Comparison of ENCODE assay signal across 9 cellular contexts in the genomic region with DNA sequence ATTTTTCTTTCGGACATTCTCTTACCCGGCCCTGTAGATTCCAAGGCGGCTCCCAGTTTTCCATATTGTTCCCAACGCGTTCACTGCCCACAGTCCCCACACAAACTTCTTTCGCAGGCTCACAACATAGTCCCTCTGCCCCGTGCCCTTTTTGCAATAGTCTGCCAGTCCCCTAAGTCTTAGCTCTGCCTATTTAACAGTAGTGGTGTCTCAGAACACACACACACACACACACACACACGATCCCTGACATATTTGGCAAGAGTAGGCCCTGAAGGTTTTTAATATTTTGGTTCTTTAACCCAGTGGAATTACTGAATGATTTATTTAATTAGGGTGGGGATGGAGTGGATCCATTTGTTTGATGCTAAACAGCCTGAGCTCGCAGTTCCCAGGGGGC. TPM values are rescaled to one million over a fixed set of nuclear protein-coding genes. Genes with fewer than 3 reads are reported as not detected.
A peak's percentile ranks its signal among the peaks of the same experiment; 100 is the strongest.
DNase-seq lines count a peak whose midpoint lies in the region; ATAC-seq and TF ChIP-seq lines count a peak whose summit lies in the region.
"Not testable (repeated sequence)": the region's sequence is repeated elsewhere in the genome, so short reads cannot be mapped to it uniquely, and the experiment has no call there.
"Had no signal": no experiment of that assay in that cellular context is flagged by ENCODE, and none has a peak within 500 bp of the region (broad histone marks: within the 10 kb centered on the region; RNA-seq: fewer than 3 reads in every experiment).

No MANE protein-coding gene starts in this region.

- ATAC-seq in T-cell (replicated peaks in 1 of 4); activated T-cell treated with anti-CD3 and anti-CD28 coated beads, Interleukin-2, amount 50 U/mL, for 4 hours: not testable (repeated sequence)
- ATAC-seq in heart left ventricle = peak in 2 of 4 donors; percentile 9 to 14

- 0 to 36% (median 16%) methylated on average over 1 to 8 of the region's 9 CpGs for WGBS in heart left ventricle, 4 donors
- WGBS in tibial nerve, 2 donors = 13 to 17% methylated on average over 1 to 6 of the region's 9 CpGs

- H3K9ac ChIP-seq in muscle layer of colon (ENCODE audit: low read length) = not testable (repeated sequence)

- H3K27me3 Mint-ChIP-seq in CD14-positive monocyte (ENCODE audit: low read depth in 3 of 3) = peaks cover 15 to 19% (median 16%) of the 10 kb centered on the region in 3 donors
- not testable (repeated sequence) for H3K27me3 Mint-ChIP-seq in T-cell; activated T-cell treated with anti-CD3 and anti-CD28 coated beads, Interleukin-2, amount 50 U/mL, for 4 hours (ENCODE audit: low read depth); MCF 10A (ENCODE audit: insufficient read depth, unreplicated experiment)

- H3K4me3 Mint-ChIP-seq in CD14-positive monocyte (peak overlapping the region; percentile 62 to 75), T-cell (peak overlapping the region; percentile 66 to 80 (median 76)), MCF 10A (ENCODE audit: unreplicated experiment) (peak overlapping the region; percentile 63)
- peak overlapping the region; percentile 81 for H3K4me3 Mint-ChIP-seq in activated T-cell treated with anti-CD3 and anti-CD28 coated beads, Interleukin-2, amount 50 U/mL, for 4 hours

- H3K4me3 ChIP-seq in heart left ventricle = peak overlapping the region in 8 of 12 donors; percentile 59 to 83 (median 64)
- H3K4me3 ChIP-seq in muscle layer of colon (ENCODE audit: low read depth in 1 of 2, low read length in 2 of 2) = not testable (repeated sequence)
- H3K4me3 ChIP-seq in retinal pigment epithelial cell (ENCODE audit: low read length) = peak overlapping the region; percentile 53
- peak overlapping the region in 3 of 4 donors; percentile 46 to 65 (median 48) for H3K4me3 ChIP-seq in tibial nerve

- H3K4me1 Mint-ChIP-seq in CD14-positive monocyte = peaks cover 12% of the 10 kb centered on the region
- not testable (repeated sequence) for H3K4me1 Mint-ChIP-seq in T-cell; activated T-cell treated with anti-CD3 and anti-CD28 coated beads, Interleukin-2, amount 50 U/mL, for 4 hours (ENCODE audit: low read depth); MCF 10A (ENCODE audit: insufficient read depth, unreplicated experiment)

- TF ChIP-seq CTCF in CD14-positive monocyte (IDR thresholded peaks at IDR 0.05); MCF 10A (IDR thresholded peaks at IDR 0.05; ENCODE audit: unreplicated experiment); heart left ventricle (IDR thresholded peaks at IDR 0.05); retinal pigment epithelial cell (conservative IDR thresholded peaks at IDR 0.05; ENCODE audit: low read depth, low read length); tibial nerve (IDR thresholded peaks at IDR 0.05): not testable (repeated sequence)

- BruUV-seq in MCF 10A (replicated peaks; lab: Mats Ljungman, UMichigan) = not testable (repeated sequence)

- POLR2A ChIA-PET in T-cell (lab: Charles Lee); MCF 10A (lab: Yijun Ruan, JAX): not testable (repeated sequence)

- H3K36me3 ChIP-seq in heart left ventricle; muscle layer of colon (ENCODE audit: insufficient read depth, low read length); tibial nerve: not testable (repeated sequence)

- not testable (repeated sequence) for H3K36me3 Mint-ChIP-seq in CD14-positive monocyte; T-cell; activated T-cell treated with anti-CD3 and anti-CD28 coated beads, Interleukin-2, amount 50 U/mL, for 4 hours (ENCODE audit: insufficient read depth); MCF 10A (ENCODE audit: insufficient read depth, unreplicated experiment)

- H3K9me3 ChIP-seq in heart left ventricle; muscle layer of colon (ENCODE audit: low read length); tibial nerve: not testable (repeated sequence)

- H3K27me3 ChIP-seq in heart left ventricle; muscle layer of colon (ENCODE audit: control insufficient read depth in 1 of 2, insufficient read depth in 2 of 2, low read length in 2 of 2); tibial nerve: not testable (repeated sequence)

- not testable (repeated sequence) for TF ChIP-seq EP300 in tibial nerve (IDR thresholded peaks at IDR 0.05)

- intact Hi-C loops in CD14-positive monocyte (cut with micrococcal nuclease); MCF 10A (cut with micrococcal nuclease); heart left ventricle (cut with DNase I): not testable (repeated sequence)

- H3K27ac ChIP-seq in heart left ventricle (peak overlapping the region in 4 of 12 donors; percentile 39 to 92 (median 90)), muscle layer of colon (ENCODE audit: low read depth, low read length) (peak overlapping the region; percentile 23), tibial nerve (peak overlapping the region in 1 of 4 donors; percentile 94)

- not testable (repeated sequence) for H3K4me1 ChIP-seq in heart left ventricle; muscle layer of colon (ENCODE audit: insufficient read depth, low read length); tibial nerve

- TF ChIP-seq POLR2A in heart left ventricle (IDR thresholded peaks at IDR 0.05); tibial nerve (IDR thresholded peaks at IDR 0.05): not testable (repeated sequence)

- DNase-seq in CD14-positive monocyte (ENCODE audit: low spot score); T-cell; activated T-cell treated with anti-CD3 and anti-CD28 coated beads, Interleukin-2, amount 50 U/mL, for 4 hours; MCF 10A (ENCODE audit: unreplicated experiment); retinal pigment epithelial cell (ENCODE audit: low read depth): not testable (repeated sequence)
- DNase-seq in heart left ventricle (peak in 1 of 5 donors; percentile 40), tibial nerve (ENCODE audit: low spot score in 2 of 2) (peak in 1 of 2 donors; percentile 28)

- CTCF ChIA-PET in T-cell (lab: Charles Lee); MCF 10A (lab: Yijun Ruan, JAX): not testable (repeated sequence)

- H3K9me3 Mint-ChIP-seq in CD14-positive monocyte; T-cell; activated T-cell treated with anti-CD3 and anti-CD28 coated beads, Interleukin-2, amount 50 U/mL, for 4 hours; MCF 10A (ENCODE audit: unreplicated experiment): not testable (repeated sequence)

- H3K27ac Mint-ChIP-seq in CD14-positive monocyte = peak overlapping the region in 1 of 7 donors; percentile 54
- not testable (repeated sequence) for H3K27ac Mint-ChIP-seq in T-cell; MCF 10A (ENCODE audit: low read depth, unreplicated experiment)

RNA-seq across cellular contexts. Expression of a gene that starts 44.1 kb away (rescaled TPM):
- polyA plus RNA-seq in CD14-positive monocyte (not detected), heart left ventricle (under 1 TPM; 0.08 to 0.10 TPM)
- total RNA-seq in T-cell (under 1 TPM in 3 of 5 donors, not detected in 2; 0.36 to 0.38 (median 0.38) TPM), MCF 10A (2022) (0.63 and 0.98 TPM in 2 replicates), heart left ventricle (under 1 TPM in 1 of 9 donors, not detected in 8; 0.09 TPM), tibial nerve (1 to 10 TPM in 1 of 4 donors, not detected in 3; 1.3 TPM)
- total RNA-seq in activated T-cell treated with anti-CD3 and anti-CD28 coated beads, Interleukin-2, amount 50 U/mL, for 4 hours = under 1 TPM; 0.11 to 0.18 (median 0.16) TPM
- total RNA-seq: H7 had no signal
